Comparison of ENCODE assay signal across 21 cellular contexts in genomic region chr7:69879989-69880388, GRCh38.
"Had no signal": no experiment of that assay in that cellular context is flagged by ENCODE, and none has a peak within 500 bp of the region (broad histone marks: within the 10 kb centered on the region; RNA-seq: fewer than 3 reads in every experiment).

No MANE protein-coding gene starts in this region.

- DNase-seq: activated CD4-positive, alpha-beta T cell treated with anti-CD3 and anti-CD28 coated beads for 36 hours; activated CD4-positive, alpha-beta T cell treated with anti-CD3 and anti-CD28 coated beads, Interleukin-2, amount 10 ng/mL, durations not matched to agents 7 days and 5 days; activated CD4-positive, alpha-beta T cell treated with anti-CD3 and anti-CD28 coated beads, Interleukin-2, amount 50 U/mL, for 48 hours; activated CD8-positive, alpha-beta T cell treated with anti-CD3 and anti-CD28 coated beads, Interleukin-2, amount 10 ng/mL, durations not matched to agents 7 days and 5 days; activated gamma-delta T cell treated with Interleukin-2 at 50 U/mL for 16 hours; activated naive CD4-positive, alpha-beta T cell treated with anti-CD3 and anti-CD28 coated beads for 36 hours; activated naive CD8-positive, alpha-beta T cell treated with anti-CD3 and anti-CD28 coated beads, Interleukin-2, amount 50 U/mL, for 24 hours; activated T-cell treated with anti-CD3 and anti-CD28 coated beads, Interleukin-2, amount 50 U/mL, for 24 hours; anterior cingulate cortex; caudate nucleus; cerebellar nuclear complex; MM.1S; MV-4-11; NCI-H2171; NK-92 treated with Interleukin-12 subunit alpha and Interleukin-12 subunit beta, amount 100 ng/mL, for 24 hours; OCI-M1; Right ventricle myocardium superior; T1000 had no signal

- H3K4me3 Mint-ChIP-seq: activated CD4-positive, alpha-beta T cell treated with anti-CD3 and anti-CD28 coated beads for 36 hours; activated CD4-positive, alpha-beta T cell treated with anti-CD3 and anti-CD28 coated beads, Interleukin-2, amount 10 ng/mL, durations not matched to agents 7 days and 5 days; activated CD8-positive, alpha-beta T cell treated with anti-CD3 and anti-CD28 coated beads, Interleukin-2, amount 10 ng/mL, durations not matched to agents 7 days and 5 days; activated naive CD4-positive, alpha-beta T cell treated with anti-CD3 and anti-CD28 coated beads for 36 hours; activated naive CD8-positive, alpha-beta T cell treated with anti-CD3 and anti-CD28 coated beads, Interleukin-2, amount 50 U/mL, for 24 hours; activated T-cell treated with anti-CD3 and anti-CD28 coated beads, Interleukin-2, amount 50 U/mL, for 24 hours; brain had no signal

- H3K27me3 Mint-ChIP-seq: activated CD4-positive, alpha-beta T cell treated with anti-CD3 and anti-CD28 coated beads for 36 hours; activated CD4-positive, alpha-beta T cell treated with anti-CD3 and anti-CD28 coated beads, Interleukin-2, amount 10 ng/mL, durations not matched to agents 7 days and 5 days; activated naive CD8-positive, alpha-beta T cell treated with anti-CD3 and anti-CD28 coated beads, Interleukin-2, amount 50 U/mL, for 24 hours; brain had no signal

- H3K27ac Mint-ChIP-seq: activated CD4-positive, alpha-beta T cell treated with anti-CD3 and anti-CD28 coated beads for 36 hours; activated CD4-positive, alpha-beta T cell treated with anti-CD3 and anti-CD28 coated beads, Interleukin-2, amount 10 ng/mL, durations not matched to agents 7 days and 5 days; activated CD8-positive, alpha-beta T cell treated with anti-CD3 and anti-CD28 coated beads, Interleukin-2, amount 10 ng/mL, durations not matched to agents 7 days and 5 days; activated naive CD4-positive, alpha-beta T cell treated with anti-CD3 and anti-CD28 coated beads for 36 hours; activated naive CD4-positive, alpha-beta T cell treated with anti-CD3 and anti-CD28 coated beads, Interleukin-2, amount 50 U/mL, for 72 hours; activated naive CD8-positive, alpha-beta T cell treated with anti-CD3 and anti-CD28 coated beads, Interleukin-2, amount 50 U/mL, for 24 hours; activated T-cell treated with anti-CD3 and anti-CD28 coated beads, Interleukin-2, amount 50 U/mL, for 24 hours had no signal

- H3K4me1 Mint-ChIP-seq: activated CD4-positive, alpha-beta T cell treated with anti-CD3 and anti-CD28 coated beads for 36 hours; activated CD4-positive, alpha-beta T cell treated with anti-CD3 and anti-CD28 coated beads, Interleukin-2, amount 10 ng/mL, durations not matched to agents 7 days and 5 days had no signal

- H3K9me3 Mint-ChIP-seq: activated CD4-positive, alpha-beta T cell treated with anti-CD3 and anti-CD28 coated beads, Interleukin-2, amount 10 ng/mL, durations not matched to agents 7 days and 5 days; activated naive CD8-positive, alpha-beta T cell treated with anti-CD3 and anti-CD28 coated beads, Interleukin-2, amount 50 U/mL, for 24 hours; activated T-cell treated with anti-CD3 and anti-CD28 coated beads, Interleukin-2, amount 50 U/mL, for 24 hours; brain had no signal

- ATAC-seq: activated CD4-positive, alpha-beta T cell treated with anti-CD3 and anti-CD28 coated beads for 36 hours; activated CD4-positive, CD25-positive, alpha-beta regulatory T cell treated with anti-CD3 and anti-CD28 coated beads, Interleukin-2, amount 50 U/mL, for 24 hours; activated CD8-positive, alpha-beta T cell treated with anti-CD3 and anti-CD28 coated beads, Interleukin-2, amount 10 ng/mL, durations not matched to agents 7 days and 5 days; activated naive CD4-positive, alpha-beta T cell treated with anti-CD3 and anti-CD28 coated beads, Interleukin-2, amount 50 U/mL, for 72 hours; activated naive CD8-positive, alpha-beta T cell treated with anti-CD3 and anti-CD28 coated beads, Interleukin-2, amount 50 U/mL, for 24 hours had no signal

- H3K36me3 Mint-ChIP-seq: activated naive CD4-positive, alpha-beta T cell treated with anti-CD3 and anti-CD28 coated beads, Interleukin-2, amount 50 U/mL, for 72 hours; brain had no signal
